15 cellular contexts compared by ENCODE assay signal in the genomic region with DNA sequence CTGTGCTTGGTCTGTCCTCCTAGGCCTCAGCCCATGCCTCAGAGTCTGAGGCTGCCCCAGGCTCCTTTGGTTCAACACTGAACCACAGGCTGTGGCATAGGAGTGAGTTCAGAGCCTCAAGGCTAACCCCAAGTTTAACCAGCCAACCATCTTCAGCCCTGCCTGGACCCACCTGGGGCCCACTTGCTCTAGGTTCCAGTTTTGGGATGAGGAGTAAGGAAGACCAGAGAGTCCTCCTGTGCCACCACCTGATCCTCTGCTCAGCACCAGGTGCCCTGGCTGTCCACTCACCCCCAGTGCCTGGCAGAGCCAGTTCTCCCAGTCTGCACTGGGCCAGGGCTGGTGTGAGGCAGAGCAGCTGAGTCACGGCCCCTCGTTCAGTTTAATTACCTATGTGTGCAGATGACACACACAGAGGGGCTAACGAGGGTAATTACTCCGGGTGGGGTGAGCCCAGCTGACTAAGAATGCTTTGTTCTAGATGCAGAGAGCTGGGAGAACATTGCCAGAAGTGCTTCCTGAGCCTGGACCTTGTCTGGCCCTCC. TPM values are rescaled to one million over a fixed set of nuclear protein-coding genes. Genes with fewer than 3 reads are reported as not detected.
DNase-seq lines count a peak whose midpoint lies in the region; ATAC-seq and TF ChIP-seq lines count a peak whose summit lies in the region.
"Had no signal": no experiment of that assay in that cellular context is flagged by ENCODE, and none has a peak within 500 bp of the region (broad histone marks: within the 10 kb centered on the region; RNA-seq: fewer than 3 reads in every experiment).

No MANE protein-coding gene starts in this region.

- ATAC-seq in left colon (peak; percentile 50), HG02763 (IDR thresholded peaks at IDR 0.05; ENCODE audit: unreplicated experiment) (no peak), HG02938 (IDR thresholded peaks at IDR 0.05; ENCODE audit: unreplicated experiment) (no peak)

- peaks cover 5% of the 10 kb centered on the region for H3K9me3 Mint-ChIP-seq in Calu3 (ENCODE audit: low read depth, unreplicated experiment)
- peaks cover 7% of the 10 kb centered on the region for H3K9me3 Mint-ChIP-seq in T-helper 2 cell treated with Interferon-gamma antibody and Interleukin-4, amounts not matched to agents 5 μg/mL and 100 μg/mL, for 36 hours

- TF ChIP-seq CTCF in Calu3 (IDR thresholded peaks at IDR 0.05; ENCODE audit: unreplicated experiment) (no peak), RWPE1 (conservative IDR thresholded peaks at IDR 0.05; ENCODE audit: low read depth) (no peak), GM10248 (IDR thresholded peaks at IDR 0.05; ENCODE audit: control extremely low read depth, extremely low read depth, low read depth, missing control alignments) (no peak)

- no peaks in the 10 kb centered on the region for H3K36me3 Mint-ChIP-seq in Calu3 (ENCODE audit: insufficient read depth, unreplicated experiment)
- H3K36me3 Mint-ChIP-seq in T-helper 2 cell treated with Interferon-gamma antibody and Interleukin-4, amounts not matched to agents 5 μg/mL and 100 μg/mL, for 36 hours (ENCODE audit: low read depth): peaks cover 9% of the 10 kb centered on the region

- H3K4me3 Mint-ChIP-seq in Calu3 (ENCODE audit: low read depth, unreplicated experiment): no peak overlapping the region
- H3K4me3 Mint-ChIP-seq in T-helper 2 cell treated with Interferon-gamma antibody and Interleukin-4, amounts not matched to agents 5 μg/mL and 100 μg/mL, for 36 hours: no peak overlapping the region

- BruUV-seq in Calu3 (replicated peaks; lab: Mats Ljungman, UMichigan): no TSS peak

- CTCF ChIA-PET in Calu3 (lab: Charles Lee) (no interaction called here), RWPE1 (lab: Yijun Ruan, JAX) (no interaction called here), GM10248 (lab: Yijun Ruan, JAX) (interaction anchor here (0.6 to 7.5 kb wide), 4 partner anchors 9 to 133 kb away, joined by 3 to 102 read pairs (median 6); no protein-coding TSS in a partner anchor)

- H3K27ac Mint-ChIP-seq in Calu3 (ENCODE audit: unreplicated experiment): no peak overlapping the region
- no peak overlapping the region for H3K27ac Mint-ChIP-seq in T-helper 2 cell treated with Interferon-gamma antibody and Interleukin-4, amounts not matched to agents 5 μg/mL and 100 μg/mL, for 36 hours

- H3K27ac ChIP-seq in RWPE1: no peak overlapping the region
- H3K27ac ChIP-seq: prostate gland had no signal

- intact Hi-C loops in Calu3 (cut with micrococcal nuclease; ENCODE audit: unreplicated experiment) (no loop called here), left colon (cut with DNase I, micrococcal nuclease) (loop anchor here (10.0 kb wide), 2 partner anchors 96 to 114 kb away; no protein-coding TSS in a partner anchor)

- no peaks in the 10 kb centered on the region for H3K27me3 Mint-ChIP-seq in Calu3 (ENCODE audit: unreplicated experiment)
- H3K27me3 Mint-ChIP-seq in T-helper 2 cell treated with Interferon-gamma antibody and Interleukin-4, amounts not matched to agents 5 μg/mL and 100 μg/mL, for 36 hours (ENCODE audit: low read depth): no peaks in the 10 kb centered on the region

- no peaks in the 10 kb centered on the region for H3K4me1 Mint-ChIP-seq in Calu3 (ENCODE audit: low read depth, unreplicated experiment)
- H3K4me1 Mint-ChIP-seq in T-helper 2 cell treated with Interferon-gamma antibody and Interleukin-4, amounts not matched to agents 5 μg/mL and 100 μg/mL, for 36 hours (ENCODE audit: low read depth): peaks cover 30% of the 10 kb centered on the region

- DNase-seq in A172 (ENCODE audit: low spot score) (peak; percentile 23), Calu3 (peak; percentile 62), RWPE1 (ENCODE audit: low spot score) (peak; percentile 73), left colon (no peak), GM10248 (ENCODE audit: extremely low spot score) (no peak)
- no peak for DNase-seq in T-helper 2 cell treated with Interferon-gamma antibody and Interleukin-4, amounts not matched to agents 5 μg/mL and 100 μg/mL, for 36 hours (ENCODE audit: low spot score)
- DNase-seq: EL; IMR-90; NCI-H1694; stimulated activated CD4-positive, alpha-beta T cell treated with anti-CD3 and anti-CD28 coated beads, Interleukin-1b, Interleukin-23, amount 100 ng/mL, for 48 hours had no signal

- POLR2A ChIA-PET in RWPE1 (lab: Yijun Ruan, JAX; ENCODE audit: low non-redundant PET): no interaction called here
- POLR2A ChIA-PET in GM10248 (lab: Yijun Ruan, JAX): no interaction called here

RNA-seq across cellular contexts. Expression of gene TMPRSS13, which starts 12.0 kb away (rescaled TPM):
- not detected in 2 replicates for total RNA-seq in A172 (2014; rRNA removed; shearing (Covaris generic))
- total RNA-seq in Calu3 (2022) (1.4 and 2.3 TPM in 2 replicates), left colon (under 1 TPM; 0.46 to 0.87 TPM)
- total RNA-seq: IMR-90, myocyte had no signal

RNA-seq across cellular contexts. Expression of gene IL10RA, which starts 45.0 kb away (rescaled TPM):
- total RNA-seq in A172 (2014; rRNA removed; shearing (Covaris generic)): 0.12 TPM in 1 of 2 replicates, not detected in the other
- total RNA-seq in Calu3 (2022) (0.05 and 0.76 TPM in 2 replicates), left colon (10 to 100 TPM in 1 of 2 donors, 1 to 10 TPM in 1; 4.4 to 19.0 TPM)
- total RNA-seq: IMR-90, myocyte, SK-MEL-5 had no signal

Comparison
In these comparisons a context has a peak if more than half of its experiments do, and no peak if none do; other contexts are left out.
1. DNase-seq: peak in A172 (single experiment), Calu3 (single experiment) and RWPE1 (single experiment); none in left colon (0 of 2), T-helper 2 cell treated with Interferon-gamma antibody and Interleukin-4, amounts not matched to agents 5 μg/mL and 100 μg/mL, for 36 hours (single experiment) and GM10248 (single experiment).